22 cellular contexts compared by ENCODE assay signal in genomic region chr2:227578642-227579041, GRCh38. TPM values are rescaled to one million over a fixed set of nuclear protein-coding genes. Genes with fewer than 3 reads are reported as not detected.
"Had no signal": no experiment of that assay in that cellular context is flagged by ENCODE, and none has a peak within 500 bp of the region (broad histone marks: within the 10 kb centered on the region; RNA-seq: fewer than 3 reads in every experiment).

No MANE protein-coding gene starts in this region.

- H3K27me3 ChIP-seq: adrenal gland, ovary, testis had no signal

- H3K4me1 ChIP-seq: adrenal gland, testis had no signal

- H3K4me3 Mint-ChIP-seq: activated CD4-positive, alpha-beta T cell treated with anti-CD3 and anti-CD28 coated beads, Interleukin-2, amount 10 ng/mL, durations not matched to agents 7 days and 5 days; activated T-helper 17 cell treated with anti-CD3 and anti-CD28 coated beads, Interleukin-2, amount 50 U/mL, for 72 hours; neural crest cell; stimulated activated naive CD8-positive, alpha-beta T cell treated with anti-CD3 and anti-CD28 coated beads, Interleukin-15, Interleukin-2, amounts not matched to agents 100 ng/mL and 50 ng/mL, for 24 hours had no signal

- H3K36me3 ChIP-seq: adrenal gland, ovary had no signal

- FAIRE-seq: endothelial cell of umbilical vein, TTC549 had no signal

- H3K4me3 ChIP-seq: adrenal gland, coronary artery, ovary, testis had no signal

- H3K4me1 Mint-ChIP-seq: activated CD4-positive, alpha-beta T cell treated with anti-CD3 and anti-CD28 coated beads, Interleukin-2, amount 10 ng/mL, durations not matched to agents 7 days and 5 days; activated T-helper 17 cell treated with anti-CD3 and anti-CD28 coated beads, Interleukin-2, amount 50 U/mL, for 72 hours; neural crest cell had no signal

- DNase-seq: activated CD4-positive, alpha-beta T cell treated with anti-CD3 and anti-CD28 coated beads, Interleukin-2, amount 10 ng/mL, durations not matched to agents 7 days and 5 days; activated CD4-positive, CD25-positive, alpha-beta regulatory T cell; activated CD8-positive, alpha-beta memory T cell treated with anti-CD3 and anti-CD28 coated beads for 24 hours; activated naive CD4-positive, alpha-beta T cell treated with anti-CD3 and anti-CD28 coated beads, Interleukin-2, amount 50 U/mL, for 16 hours; adrenal gland; effector CD4-positive, alpha-beta T cell; hypothalamus; kidney glomerular epithelial cell; ovary; stimulated activated CD4-positive, alpha-beta T cell treated with anti-CD3 and anti-CD28 coated beads, Interleukin-12 subunit alpha, Interleukin-12 subunit beta, amount 100 ng/mL, for 4 hours; stimulated activated CD4-positive, alpha-beta T cell treated with anti-CD3 and anti-CD28 coated beads, Interleukin-2, amount 100 ng/mL, for 48 hours; stimulated activated CD8-positive, alpha-beta memory T cell treated with anti-CD3 and anti-CD28 coated beads, Interleukin-4, amount 100 ng/mL, for 48 hours; testis had no signal

- H3K27ac Mint-ChIP-seq: activated CD4-positive, alpha-beta T cell treated with anti-CD3 and anti-CD28 coated beads, Interleukin-2, amount 10 ng/mL, durations not matched to agents 7 days and 5 days; activated T-helper 17 cell treated with anti-CD3 and anti-CD28 coated beads, Interleukin-2, amount 50 U/mL, for 72 hours; stimulated activated naive CD8-positive, alpha-beta T cell treated with anti-CD3 and anti-CD28 coated beads, Interleukin-15, Interleukin-2, amounts not matched to agents 100 ng/mL and 50 ng/mL, for 24 hours had no signal

- ATAC-seq: activated T-helper 17 cell treated with anti-CD3 and anti-CD28 coated beads, Interleukin-2, amount 50 U/mL, for 72 hours had no signal

- H3K9me3 ChIP-seq: adrenal gland, ovary, testis had no signal

- H3K27ac ChIP-seq: adrenal gland, coronary artery, ovary, testis had no signal

RNA-seq across cellular contexts. Expression of gene SCYGR2, which starts 20.1 kb away (rescaled TPM):
- total RNA-seq: activated CD4-positive, alpha-beta T cell treated with anti-CD3 and anti-CD28 coated beads, Interleukin-2, amount 10 ng/mL, durations not matched to agents 7 days and 5 days; activated T-helper 17 cell treated with anti-CD3 and anti-CD28 coated beads, Interleukin-2, amount 50 U/mL, for 72 hours; adrenal gland; cardiac septum; endothelial cell of umbilical vein; mesenteric fat pad; neural crest cell; ovary; testis; ureter had no signal
- polyA plus RNA-seq: adrenal gland, endothelial cell of umbilical vein, ovary had no signal

RNA-seq across cellular contexts. Expression of gene SCYGR3, which starts 36.0 kb away (rescaled TPM):
- total RNA-seq: activated CD4-positive, alpha-beta T cell treated with anti-CD3 and anti-CD28 coated beads, Interleukin-2, amount 10 ng/mL, durations not matched to agents 7 days and 5 days; activated T-helper 17 cell treated with anti-CD3 and anti-CD28 coated beads, Interleukin-2, amount 50 U/mL, for 72 hours; adrenal gland; cardiac septum; endothelial cell of umbilical vein; mesenteric fat pad; neural crest cell; ovary; testis; ureter had no signal
- polyA plus RNA-seq: adrenal gland, endothelial cell of umbilical vein, ovary had no signal

RNA-seq across cellular contexts. Expression of gene SCYGR4, which starts 38.7 kb away (rescaled TPM):
- total RNA-seq: activated CD4-positive, alpha-beta T cell treated with anti-CD3 and anti-CD28 coated beads, Interleukin-2, amount 10 ng/mL, durations not matched to agents 7 days and 5 days; activated T-helper 17 cell treated with anti-CD3 and anti-CD28 coated beads, Interleukin-2, amount 50 U/mL, for 72 hours; adrenal gland; cardiac septum; endothelial cell of umbilical vein; mesenteric fat pad; neural crest cell; ovary; testis; ureter had no signal
- polyA plus RNA-seq: adrenal gland, endothelial cell of umbilical vein, ovary had no signal
